15 cellular contexts compared by ENCODE assay signal in genomic region chr7:136857573-136857972, GRCh38. TPM values are rescaled to one million over a fixed set of nuclear protein-coding genes. Genes with fewer than 3 reads are reported as not detected.
DNase-seq lines count a peak whose midpoint lies in the region; ATAC-seq and TF ChIP-seq lines count a peak whose summit lies in the region.
"Had no signal": no experiment of that assay in that cellular context is flagged by ENCODE, and none has a peak within 500 bp of the region (broad histone marks: within the 10 kb centered on the region; RNA-seq: fewer than 3 reads in every experiment).

No MANE protein-coding gene starts in this region.

- no peaks in the 10 kb centered on the region for H3K27me3 Mint-ChIP-seq in natural killer cell treated with Interleukin-12 subunit alpha and Interleukin-12 subunit beta and Interleukin-15 and Interleukin-18, amount 100 ng/mL, for 72 hours
- H3K27me3 Mint-ChIP-seq: activated CD4-positive, alpha-beta T cell treated with anti-CD3 and anti-CD28 coated beads, Interleukin-2, amount 10 ng/mL, durations not matched to agents 7 days and 5 days had no signal

- no peaks in the 10 kb centered on the region for H3K36me3 Mint-ChIP-seq in natural killer cell treated with Interleukin-12 subunit alpha and Interleukin-12 subunit beta and Interleukin-15 and Interleukin-18, amount 100 ng/mL, for 72 hours

- TF ChIP-seq CTCF in HFF-Myc (IDR thresholded peaks at IDR 0.05; ENCODE audit: low read depth, low read length, missing control alignments) (no peak), epithelial cell of esophagus (IDR thresholded peaks at IDR 0.05; ENCODE audit: insufficient read depth, low read depth, low read length, missing control alignments) (no peak)

- H3K27ac Mint-ChIP-seq in natural killer cell treated with Interleukin-12 subunit alpha and Interleukin-12 subunit beta and Interleukin-15 and Interleukin-18, amount 100 ng/mL, for 72 hours, result no peak overlapping the region
- H3K27ac Mint-ChIP-seq: activated CD4-positive, alpha-beta T cell treated with anti-CD3 and anti-CD28 coated beads, Interleukin-2, amount 10 ng/mL, durations not matched to agents 7 days and 5 days had no signal

- peaks cover 15% of the 10 kb centered on the region for H3K9me3 Mint-ChIP-seq in natural killer cell treated with Interleukin-12 subunit alpha and Interleukin-12 subunit beta and Interleukin-15 and Interleukin-18, amount 100 ng/mL, for 72 hours
- H3K9me3 Mint-ChIP-seq: activated CD4-positive, alpha-beta T cell treated with anti-CD3 and anti-CD28 coated beads, Interleukin-2, amount 10 ng/mL, durations not matched to agents 7 days and 5 days had no signal

- no peaks in the 10 kb centered on the region for H3K4me1 Mint-ChIP-seq in natural killer cell treated with Interleukin-12 subunit alpha and Interleukin-12 subunit beta and Interleukin-15 and Interleukin-18, amount 100 ng/mL, for 72 hours (ENCODE audit: low read depth in 2 of 2)
- H3K4me1 Mint-ChIP-seq: activated CD4-positive, alpha-beta T cell treated with anti-CD3 and anti-CD28 coated beads, Interleukin-2, amount 10 ng/mL, durations not matched to agents 7 days and 5 days had no signal

- H3K4me3 ChIP-seq in HFF-Myc (replicated peaks; ENCODE audit: low read depth, low read length), result no peak overlapping the region
- no peak overlapping the region for H3K4me3 ChIP-seq in epithelial cell of esophagus (ENCODE audit: low read length)
- H3K4me3 ChIP-seq: left ventricle myocardium inferior had no signal

- ATAC-seq in natural killer cell treated with Interleukin-12 subunit alpha and Interleukin-12 subunit beta and Interleukin-15 and Interleukin-18, amount 100 ng/mL, for 72 hours, result no peak

- DNase-seq in A172 (ENCODE audit: low spot score) (peak; percentile 46), HFF-Myc (ENCODE audit: extremely low read depth, low read depth) (peak; percentile 24), RPMI8226 (peak; percentile 11), epithelial cell of esophagus (ENCODE audit: low read depth) (peak; percentile 56), NCI-H1105 (lab: John Stamatoyannopoulos, UW) (no peak), NCI-H2107 (lab: John Stamatoyannopoulos, UW) (no peak)
- no peak for DNase-seq in stimulated activated CD4-positive, alpha-beta T cell treated with anti-CD3 and anti-CD28 coated beads, Interleukin-15, amount 100 ng/mL, for 24 hours
- no peak for DNase-seq in natural killer cell treated with Interleukin-12 subunit alpha and Interleukin-12 subunit beta and Interleukin-15 and Interleukin-18, amount 100 ng/mL, for 72 hours (ENCODE audit: low spot score)
- DNase-seq: activated CD4-positive, alpha-beta T cell treated with anti-CD3 and anti-CD28 coated beads, Interleukin-2, amount 10 ng/mL, durations not matched to agents 7 days and 5 days; activated gamma-delta T cell treated with Interleukin-2 at 50 U/mL for 16 hours; cortex of kidney; left ventricle myocardium inferior; NCI-H1436 treated with DMSO at 0.1 percent for 48 hours; NCI-H526 treated with DMSO at 0.1 percent for 48 hours; occipital lobe had no signal

- no peak overlapping the region for H3K4me3 Mint-ChIP-seq in natural killer cell treated with Interleukin-12 subunit alpha and Interleukin-12 subunit beta and Interleukin-15 and Interleukin-18, amount 100 ng/mL, for 72 hours
- H3K4me3 Mint-ChIP-seq: activated CD4-positive, alpha-beta T cell treated with anti-CD3 and anti-CD28 coated beads, Interleukin-2, amount 10 ng/mL, durations not matched to agents 7 days and 5 days had no signal

RNA-seq across cellular contexts. Expression of gene CHRM2, which starts 10.9 kb away (rescaled TPM):
- total RNA-seq in A172 (2014; rRNA removed; shearing (Covaris generic)), result not detected in 2 replicates
- total RNA-seq in natural killer cell treated with Interleukin-12 subunit alpha and Interleukin-12 subunit beta and Interleukin-15 and Interleukin-18, amount 100 ng/mL, for 72 hours, result not detected
- total RNA-seq: activated CD4-positive, alpha-beta T cell treated with anti-CD3 and anti-CD28 coated beads, Interleukin-2, amount 10 ng/mL, durations not matched to agents 7 days and 5 days had no signal

Comparison
In these comparisons a context has a peak if more than half of its experiments do, and no peak if none do; other contexts are left out.
1. DNase-seq: peak in A172 (single experiment), HFF-Myc (single experiment), RPMI8226 (single experiment) and epithelial cell of esophagus (single experiment); none in NCI-H1105 (single experiment), stimulated activated CD4-positive, alpha-beta T cell treated with anti-CD3 and anti-CD28 coated beads, Interleukin-15, amount 100 ng/mL, for 24 hours (single experiment), NCI-H2107 (single experiment) and natural killer cell treated with Interleukin-12 subunit alpha and Interleukin-12 subunit beta and Interleukin-15 and Interleukin-18, amount 100 ng/mL, for 72 hours (single experiment).